Comparison of ENCODE assay signal across 1 cellular context in genomic region chr12:80200414-80200813, GRCh38.
TF ChIP-seq lines count a peak whose summit lies in the region.

No MANE protein-coding gene starts in this region.

TF ChIP-seq in GM23338, 12 proteins besides CTCF, POLR2A, EP300 and RAD21 (continued from another document):
- TF ChIP-seq ZNF462 (CRISPR knock-in tag; IDR thresholded peaks at IDR 0.05): no peak
